15 cellular contexts compared by ENCODE assay signal in genomic region chr6:152471459-152472070, GRCh38.
DNase-seq lines count a peak whose midpoint lies in the region; ATAC-seq, FAIRE-seq and TF ChIP-seq lines count a peak whose summit lies in the region.
"Had no signal": no experiment of that assay in that cellular context is flagged by ENCODE, and none has a peak within 500 bp of the region (broad histone marks: within the 10 kb centered on the region; RNA-seq: fewer than 3 reads in every experiment).

No MANE protein-coding gene starts in this region.

- CTCF ChIA-PET in BJ (lab: Yijun Ruan, JAX), result interaction anchor here (1.2 to 1.9 kb wide), 3 partner anchors 12 to 82 kb away, joined by 4 to 8 read pairs (median 4); no protein-coding TSS in a partner anchor

- no peak for ATAC-seq in HG03280 (IDR thresholded peaks at IDR 0.05; ENCODE audit: unreplicated experiment)
- ATAC-seq: left ventricle myocardium superior had no signal

- DNase-seq in BJ (ENCODE audit: low read depth), result no peak
- DNase-seq in hepatocyte (ENCODE audit: low spot score), result no peak
- no peak for DNase-seq in sigmoid colon
- DNase-seq in anterior cingulate cortex (lab: John Stamatoyannopoulos, UW), result no peak
- DNase-seq in NCI-H1930 (lab: John Stamatoyannopoulos, UW), result no peak
- DNase-seq in activated CD4-positive, alpha-beta T cell treated with anti-CD3 and anti-CD28 coated beads for 4 hours, result no peak
- DNase-seq: activated CD4-positive, CD25-positive, alpha-beta regulatory T cell; esophagus squamous epithelium; left ventricle myocardium superior; NCI-H510A; posterior cingulate gyrus had no signal

- H3K4me2 ChIP-seq in hepatocyte, result peak overlapping the region; percentile 64

- POLR2A ChIA-PET in BJ (lab: Charles Lee), result interaction anchor here (0.6 kb wide), 2 partner anchors 91 to 1362 kb away, joined by 3 to 6 read pairs; no protein-coding TSS in a partner anchor

- FAIRE-seq in TTC549 (lab: Jason Lieb, UNC), result peak; percentile 72

- H3K9me2 ChIP-seq in hepatocyte (replicated peaks; ENCODE audit: insufficient read depth), result no peaks in the 10 kb centered on the region

- H2AFZ ChIP-seq in hepatocyte, result no peak overlapping the region

- no peak for TF ChIP-seq POLR2A in sigmoid colon (IDR thresholded peaks at IDR 0.05)

- no peaks in the 10 kb centered on the region for H3K36me3 ChIP-seq in BJ (ENCODE audit: control insufficient read depth, insufficient read depth, low read length)
- H3K36me3 ChIP-seq in hepatocyte (replicated peaks; ENCODE audit: insufficient read depth, low read depth), result no peaks in the 10 kb centered on the region
- H3K36me3 ChIP-seq in sigmoid colon, result no peaks in the 10 kb centered on the region
- H3K36me3 ChIP-seq: cardiac muscle cell, esophagus squamous epithelium, vagina had no signal

- WGBS in hepatocyte (ENCODE audit: low lambda C conversion rate, missing lambda C conversion rate), result 51% methylated on average over 8 of the region's 8 CpGs
- WGBS in sigmoid colon, 2 donors, result 65 to 75% methylated on average over 8 of the region's 8 CpGs

- intact Hi-C loops in sigmoid colon (cut with DNase I), result no loop called here

- no peak overlapping the region for H3K27ac ChIP-seq in hepatocyte
- peak overlapping the region in 3 of 4 donors; percentile 15 to 52 (median 41) for H3K27ac ChIP-seq in sigmoid colon
- H3K27ac ChIP-seq: cardiac muscle cell, esophagus squamous epithelium, vagina had no signal

- H3K79me2 ChIP-seq in hepatocyte, result no peaks in the 10 kb centered on the region

- TF ChIP-seq CTCF in BJ (IDR thresholded peaks at IDR 0.05; ENCODE audit: insufficient read depth, low read depth, low read length), result no peak
- TF ChIP-seq CTCF in hepatocyte (IDR thresholded peaks at IDR 0.05; ENCODE audit: poor library complexity), result no peak
- no peak for TF ChIP-seq CTCF in sigmoid colon (IDR thresholded peaks at IDR 0.05)

- H3K4me3 ChIP-seq in BJ (ENCODE audit: low read depth, low read length) (peak overlapping the region; percentile 17; the same call in 1 of the 2 replicates), hepatocyte (no peak overlapping the region), sigmoid colon (peak overlapping the region; percentile 2 to 37 (median 28))
- H3K4me3 ChIP-seq: cardiac muscle cell, vagina had no signal

- no peaks in the 10 kb centered on the region for H4K20me1 ChIP-seq in hepatocyte (ENCODE audit: insufficient read depth, poor library complexity, severe bottlenecking)

- H3K27me3 ChIP-seq in BJ (ENCODE audit: control insufficient read depth, insufficient read depth, low read length), result no peaks in the 10 kb centered on the region
- no peaks in the 10 kb centered on the region for H3K27me3 ChIP-seq in hepatocyte
- no peaks in the 10 kb centered on the region for H3K27me3 ChIP-seq in sigmoid colon
- H3K27me3 ChIP-seq: cardiac muscle cell, esophagus squamous epithelium, vagina had no signal

- TF ChIP-seq EP300 in sigmoid colon (IDR thresholded peaks at IDR 0.05), result no peak

- no peaks in the 10 kb centered on the region for H3K4me1 ChIP-seq in hepatocyte (ENCODE audit: insufficient read depth)
- peaks cover 0 to 10% (median 2%) of the 10 kb centered on the region in 4 donors for H3K4me1 ChIP-seq in sigmoid colon
- H3K4me1 ChIP-seq: esophagus squamous epithelium, vagina had no signal

- H3K9me3 ChIP-seq in hepatocyte (ENCODE audit: low read depth), result no peaks in the 10 kb centered on the region
- H3K9me3 ChIP-seq in sigmoid colon, result no peaks in the 10 kb centered on the region
- H3K9me3 ChIP-seq: esophagus squamous epithelium, vagina had no signal
